Comparison of ENCODE assay signal across 1 cellular context in the genomic region with DNA sequence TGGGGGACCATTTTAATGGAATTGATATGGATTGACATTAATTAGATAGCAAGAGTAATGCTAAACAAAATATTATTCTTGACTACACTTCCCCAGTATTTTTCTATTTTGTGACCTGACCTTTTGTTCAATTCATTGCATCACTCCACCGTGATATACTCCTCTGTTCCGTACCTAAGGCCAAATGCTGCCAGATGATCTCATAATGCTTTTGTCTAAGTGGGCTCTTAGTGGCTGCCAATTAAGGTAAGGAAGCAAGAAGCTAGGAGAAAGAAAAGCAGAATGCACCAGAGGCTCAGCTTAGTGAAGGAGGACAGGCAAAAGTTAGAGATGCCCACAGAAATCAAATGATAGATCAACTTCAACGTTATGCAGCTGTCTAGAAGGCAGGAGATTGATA.
TF ChIP-seq lines count a peak whose summit lies in the region.

No MANE protein-coding gene starts in this region.

TF ChIP-seq in H1, 55 proteins besides CTCF, POLR2A, EP300 and RAD21 (continued from another document):
- TF ChIP-seq, protein P1, sequence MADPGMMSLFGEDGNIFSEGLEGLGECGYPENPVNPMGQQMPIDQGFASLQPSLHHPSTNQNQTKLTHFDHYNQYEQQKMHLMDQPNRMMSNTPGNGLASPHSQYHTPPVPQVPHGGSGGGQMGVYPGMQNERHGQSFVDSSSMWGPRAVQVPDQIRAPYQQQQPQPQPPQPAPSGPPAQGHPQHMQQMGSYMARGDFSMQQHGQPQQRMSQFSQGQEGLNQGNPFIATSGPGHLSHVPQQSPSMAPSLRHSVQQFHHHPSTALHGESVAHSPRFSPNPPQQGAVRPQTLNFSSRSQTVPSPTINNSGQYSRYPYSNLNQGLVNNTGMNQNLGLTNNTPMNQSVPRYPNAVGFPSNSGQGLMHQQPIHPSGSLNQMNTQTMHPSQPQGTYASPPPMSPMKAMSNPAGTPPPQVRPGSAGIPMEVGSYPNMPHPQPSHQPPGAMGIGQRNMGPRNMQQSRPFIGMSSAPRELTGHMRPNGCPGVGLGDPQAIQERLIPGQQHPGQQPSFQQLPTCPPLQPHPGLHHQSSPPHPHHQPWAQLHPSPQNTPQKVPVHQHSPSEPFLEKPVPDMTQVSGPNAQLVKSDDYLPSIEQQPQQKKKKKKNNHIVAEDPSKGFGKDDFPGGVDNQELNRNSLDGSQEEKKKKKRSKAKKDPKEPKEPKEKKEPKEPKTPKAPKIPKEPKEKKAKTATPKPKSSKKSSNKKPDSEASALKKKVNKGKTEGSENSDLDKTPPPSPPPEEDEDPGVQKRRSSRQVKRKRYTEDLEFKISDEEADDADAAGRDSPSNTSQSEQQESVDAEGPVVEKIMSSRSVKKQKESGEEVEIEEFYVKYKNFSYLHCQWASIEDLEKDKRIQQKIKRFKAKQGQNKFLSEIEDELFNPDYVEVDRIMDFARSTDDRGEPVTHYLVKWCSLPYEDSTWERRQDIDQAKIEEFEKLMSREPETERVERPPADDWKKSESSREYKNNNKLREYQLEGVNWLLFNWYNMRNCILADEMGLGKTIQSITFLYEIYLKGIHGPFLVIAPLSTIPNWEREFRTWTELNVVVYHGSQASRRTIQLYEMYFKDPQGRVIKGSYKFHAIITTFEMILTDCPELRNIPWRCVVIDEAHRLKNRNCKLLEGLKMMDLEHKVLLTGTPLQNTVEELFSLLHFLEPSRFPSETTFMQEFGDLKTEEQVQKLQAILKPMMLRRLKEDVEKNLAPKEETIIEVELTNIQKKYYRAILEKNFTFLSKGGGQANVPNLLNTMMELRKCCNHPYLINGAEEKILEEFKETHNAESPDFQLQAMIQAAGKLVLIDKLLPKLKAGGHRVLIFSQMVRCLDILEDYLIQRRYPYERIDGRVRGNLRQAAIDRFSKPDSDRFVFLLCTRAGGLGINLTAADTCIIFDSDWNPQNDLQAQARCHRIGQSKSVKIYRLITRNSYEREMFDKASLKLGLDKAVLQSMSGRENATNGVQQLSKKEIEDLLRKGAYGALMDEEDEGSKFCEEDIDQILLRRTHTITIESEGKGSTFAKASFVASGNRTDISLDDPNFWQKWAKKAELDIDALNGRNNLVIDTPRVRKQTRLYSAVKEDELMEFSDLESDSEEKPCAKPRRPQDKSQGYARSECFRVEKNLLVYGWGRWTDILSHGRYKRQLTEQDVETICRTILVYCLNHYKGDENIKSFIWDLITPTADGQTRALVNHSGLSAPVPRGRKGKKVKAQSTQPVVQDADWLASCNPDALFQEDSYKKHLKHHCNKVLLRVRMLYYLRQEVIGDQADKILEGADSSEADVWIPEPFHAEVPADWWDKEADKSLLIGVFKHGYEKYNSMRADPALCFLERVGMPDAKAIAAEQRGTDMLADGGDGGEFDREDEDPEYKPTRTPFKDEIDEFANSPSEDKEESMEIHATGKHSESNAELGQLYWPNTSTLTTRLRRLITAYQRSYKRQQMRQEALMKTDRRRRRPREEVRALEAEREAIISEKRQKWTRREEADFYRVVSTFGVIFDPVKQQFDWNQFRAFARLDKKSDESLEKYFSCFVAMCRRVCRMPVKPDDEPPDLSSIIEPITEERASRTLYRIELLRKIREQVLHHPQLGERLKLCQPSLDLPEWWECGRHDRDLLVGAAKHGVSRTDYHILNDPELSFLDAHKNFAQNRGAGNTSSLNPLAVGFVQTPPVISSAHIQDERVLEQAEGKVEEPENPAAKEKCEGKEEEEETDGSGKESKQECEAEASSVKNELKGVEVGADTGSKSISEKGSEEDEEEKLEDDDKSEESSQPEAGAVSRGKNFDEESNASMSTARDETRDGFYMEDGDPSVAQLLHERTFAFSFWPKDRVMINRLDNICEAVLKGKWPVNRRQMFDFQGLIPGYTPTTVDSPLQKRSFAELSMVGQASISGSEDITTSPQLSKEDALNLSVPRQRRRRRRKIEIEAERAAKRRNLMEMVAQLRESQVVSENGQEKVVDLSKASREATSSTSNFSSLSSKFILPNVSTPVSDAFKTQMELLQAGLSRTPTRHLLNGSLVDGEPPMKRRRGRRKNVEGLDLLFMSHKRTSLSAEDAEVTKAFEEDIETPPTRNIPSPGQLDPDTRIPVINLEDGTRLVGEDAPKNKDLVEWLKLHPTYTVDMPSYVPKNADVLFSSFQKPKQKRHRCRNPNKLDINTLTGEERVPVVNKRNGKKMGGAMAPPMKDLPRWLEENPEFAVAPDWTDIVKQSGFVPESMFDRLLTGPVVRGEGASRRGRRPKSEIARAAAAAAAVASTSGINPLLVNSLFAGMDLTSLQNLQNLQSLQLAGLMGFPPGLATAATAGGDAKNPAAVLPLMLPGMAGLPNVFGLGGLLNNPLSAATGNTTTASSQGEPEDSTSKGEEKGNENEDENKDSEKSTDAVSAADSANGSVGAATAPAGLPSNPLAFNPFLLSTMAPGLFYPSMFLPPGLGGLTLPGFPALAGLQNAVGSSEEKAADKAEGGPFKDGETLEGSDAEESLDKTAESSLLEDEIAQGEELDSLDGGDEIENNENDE (IDR thresholded peaks at IDR 0.05; ENCODE audit: insufficient replicate concordance, low read length), result no peak
- TF ChIP-seq YY1 (IDR thresholded peaks at IDR 0.05; ENCODE audit: low read depth, low read length) (no peak), POU5F1 (IDR thresholded peaks at IDR 0.05; ENCODE audit: low read depth, low read length) (no peak), TAF7 (optimal IDR thresholded peaks at IDR 0.05; ENCODE audit: borderline replicate concordance, low read depth, low read length) (no peak), EZH2 (IDR thresholded peaks at IDR 0.05; ENCODE audit: low read depth, low read length, severe bottlenecking) (no peak), TAF1 (IDR thresholded peaks at IDR 0.05; ENCODE audit: low read depth, low read length) (no peak), JUN (IDR thresholded peaks at IDR 0.05; ENCODE audit: low read depth, low read length) (no peak), EGR1 (IDR thresholded peaks at IDR 0.05; ENCODE audit: borderline replicate concordance, low read depth, low read length) (no peak)
- TF ChIP-seq, protein P2, sequence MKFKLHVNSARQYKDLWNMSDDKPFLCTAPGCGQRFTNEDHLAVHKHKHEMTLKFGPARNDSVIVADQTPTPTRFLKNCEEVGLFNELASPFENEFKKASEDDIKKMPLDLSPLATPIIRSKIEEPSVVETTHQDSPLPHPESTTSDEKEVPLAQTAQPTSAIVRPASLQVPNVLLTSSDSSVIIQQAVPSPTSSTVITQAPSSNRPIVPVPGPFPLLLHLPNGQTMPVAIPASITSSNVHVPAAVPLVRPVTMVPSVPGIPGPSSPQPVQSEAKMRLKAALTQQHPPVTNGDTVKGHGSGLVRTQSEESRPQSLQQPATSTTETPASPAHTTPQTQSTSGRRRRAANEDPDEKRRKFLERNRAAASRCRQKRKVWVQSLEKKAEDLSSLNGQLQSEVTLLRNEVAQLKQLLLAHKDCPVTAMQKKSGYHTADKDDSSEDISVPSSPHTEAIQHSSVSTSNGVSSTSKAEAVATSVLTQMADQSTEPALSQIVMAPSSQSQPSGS (IDR thresholded peaks at IDR 0.05; ENCODE audit: low read length), result no peak
TF ChIP-seq in H1: peak in this region for 0.
